22 cellular contexts compared by ENCODE assay signal in the genomic region with DNA sequence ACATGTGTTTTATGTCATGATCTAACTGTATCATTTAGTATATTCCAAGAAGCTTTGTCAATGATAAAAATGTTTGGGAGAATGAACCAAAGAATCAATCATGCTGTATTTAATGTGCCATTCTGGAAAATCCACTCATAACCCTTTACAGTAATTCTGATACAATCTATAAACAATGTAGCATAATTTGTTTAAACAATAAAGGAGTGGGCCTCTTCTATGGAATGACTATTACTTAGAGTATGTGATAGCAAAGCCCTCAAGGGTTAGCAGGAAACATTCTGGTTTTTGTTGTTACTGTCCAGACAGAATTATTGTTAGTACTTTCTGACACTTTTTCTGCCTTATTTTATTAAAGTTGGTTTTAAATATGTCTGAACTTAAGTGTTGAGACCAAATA.
"Had no signal": no experiment of that assay in that cellular context is flagged by ENCODE, and none has a peak within 500 bp of the region (broad histone marks: within the 10 kb centered on the region; RNA-seq: fewer than 3 reads in every experiment).

No MANE protein-coding gene starts in this region.

- H3K4me1 ChIP-seq: esophagus squamous epithelium, gastrocnemius medialis, heart right ventricle, left lung, lower lobe of right lung had no signal

- DNase-seq: dermis blood vessel endothelial cell; dorsolateral prefrontal cortex; effector CD4-positive, alpha-beta T cell; effector memory CD4-positive, alpha-beta T cell; erythroblast; esophagus squamous epithelium; foreskin fibroblast; foreskin melanocyte; gastrocnemius medialis; glutamatergic neuron; head of caudate nucleus; heart right ventricle; hippocampal formation; left cardiac atrium; left lung; left ventricle myocardium superior; lower lobe of right lung; midbrain; naive thymus-derived CD4-positive, alpha-beta T cell had no signal

- H3K27ac ChIP-seq: coronary artery, dorsolateral prefrontal cortex, epithelial cell of prostate, esophagus squamous epithelium, gastrocnemius medialis, heart right ventricle, left lung, lower lobe of right lung had no signal

- H3K27me3 ChIP-seq: dorsolateral prefrontal cortex, esophagus squamous epithelium, gastrocnemius medialis, heart right ventricle, left lung had no signal

- ATAC-seq: esophagus mucosa; gastrocnemius medialis; heart right ventricle; left cardiac atrium; left lung; left ventricle myocardium superior; lower lobe of right lung; naive thymus-derived CD4-positive, alpha-beta T cell had no signal

- H3K36me3 ChIP-seq: esophagus squamous epithelium, gastrocnemius medialis, heart right ventricle, left lung, lower lobe of right lung had no signal

- H3K9me3 ChIP-seq: esophagus squamous epithelium, gastrocnemius medialis, left lung, lower lobe of right lung had no signal

- H3K4me3 ChIP-seq: coronary artery, dorsolateral prefrontal cortex, esophagus squamous epithelium, gastrocnemius medialis, heart right ventricle, left lung, lower lobe of right lung had no signal
